Comparison of ENCODE assay signal across 25 cellular contexts in genomic region chr10:7134448-7134847, GRCh38.
"Had no signal": no experiment of that assay in that cellular context is flagged by ENCODE, and none has a peak within 500 bp of the region (broad histone marks: within the 10 kb centered on the region; RNA-seq: fewer than 3 reads in every experiment).

No MANE protein-coding gene starts in this region.

- H3K27ac Mint-ChIP-seq: immature natural killer cell; memory B cell; natural killer cell; stimulated activated naive B cell treated with anti-CD40 and anti-IgM and Interleukin-4, amounts not matched to agents 10 μg/mL and 1 μg/mL and 100 μg/mL, for 72 hours; stimulated activated naive CD8-positive, alpha-beta T cell treated with anti-CD3 and anti-CD28 coated beads, Interleukin-15, Interleukin-2, amounts not matched to agents 100 ng/mL and 50 ng/mL, for 24 hours had no signal

- H3K27me3 ChIP-seq: pancreas, right lobe of liver, tibial nerve, upper lobe of left lung had no signal

- H3K36me3 ChIP-seq: lower lobe of right lung, pancreas, right lobe of liver, thoracic aorta, tibial nerve, upper lobe of left lung had no signal

- ATAC-seq: left colon; left ventricle myocardium superior; lower lobe of right lung; natural killer cell; pancreas; right lobe of liver; stimulated activated naive B cell treated with anti-CD40 and anti-IgM and Interleukin-4, amounts not matched to agents 10 μg/mL and 1 μg/mL and 100 μg/mL, for 72 hours had no signal

- H3K4me3 Mint-ChIP-seq: immature natural killer cell; memory B cell; natural killer cell; stimulated activated naive B cell treated with anti-CD40 and anti-IgM and Interleukin-4, amounts not matched to agents 10 μg/mL and 1 μg/mL and 100 μg/mL, for 72 hours; stimulated activated naive CD8-positive, alpha-beta T cell treated with anti-CD3 and anti-CD28 coated beads, Interleukin-15, Interleukin-2, amounts not matched to agents 100 ng/mL and 50 ng/mL, for 24 hours had no signal

- H3K27ac ChIP-seq: dorsolateral prefrontal cortex, lower lobe of right lung, pancreas, right lobe of liver, thoracic aorta, tibial nerve, upper lobe of left lung had no signal

- H3K4me1 ChIP-seq: lower lobe of right lung, pancreas, tibial nerve, upper lobe of left lung had no signal

- H3K9me3 Mint-ChIP-seq: memory B cell; natural killer cell; stimulated activated naive CD8-positive, alpha-beta T cell treated with anti-CD3 and anti-CD28 coated beads, Interleukin-15, Interleukin-2, amounts not matched to agents 100 ng/mL and 50 ng/mL, for 24 hours had no signal

- DNase-seq: cortex of kidney; dorsolateral prefrontal cortex; effector CD4-positive, alpha-beta T cell; hypothalamus; immature natural killer cell; islet precursor cell; kidney glomerular epithelial cell; left colon; left ventricle myocardium superior; lower lobe of right lung; natural killer cell; pancreas; right lobe of liver; stimulated activated CD4-positive, alpha-beta T cell treated with anti-CD3 and anti-CD28 coated beads, Interleukin-12 subunit alpha, Interleukin-12 subunit beta, amount 100 ng/mL, for 4 hours; stimulated activated CD4-positive, alpha-beta T cell treated with anti-CD3 and anti-CD28 coated beads, Interleukin-1b, Interleukin-23, amount 100 ng/mL, for 48 hours; stimulated activated CD4-positive, alpha-beta T cell treated with anti-CD3 and anti-CD28 coated beads, Interleukin-4, amount 100 ng/mL, for 24 hours; stimulated activated naive B cell treated with anti-CD40 and anti-IgM and Interleukin-4, amounts not matched to agents 10 μg/mL and 1 μg/mL and 100 μg/mL, for 72 hours; upper lobe of left lung had no signal

- H3K36me3 Mint-ChIP-seq: natural killer cell had no signal

- H3K9me3 ChIP-seq: lower lobe of right lung, pancreas, right lobe of liver, thoracic aorta, tibial nerve had no signal

- H3K4me3 ChIP-seq: dorsolateral prefrontal cortex, lower lobe of right lung, pancreas, right lobe of liver, smooth muscle cell, thoracic aorta, tibial nerve, upper lobe of left lung had no signal

- FAIRE-seq: frontal cortex, pancreas, urothelium cell line had no signal
